8 cellular contexts compared by ENCODE assay signal in the genomic region with DNA sequence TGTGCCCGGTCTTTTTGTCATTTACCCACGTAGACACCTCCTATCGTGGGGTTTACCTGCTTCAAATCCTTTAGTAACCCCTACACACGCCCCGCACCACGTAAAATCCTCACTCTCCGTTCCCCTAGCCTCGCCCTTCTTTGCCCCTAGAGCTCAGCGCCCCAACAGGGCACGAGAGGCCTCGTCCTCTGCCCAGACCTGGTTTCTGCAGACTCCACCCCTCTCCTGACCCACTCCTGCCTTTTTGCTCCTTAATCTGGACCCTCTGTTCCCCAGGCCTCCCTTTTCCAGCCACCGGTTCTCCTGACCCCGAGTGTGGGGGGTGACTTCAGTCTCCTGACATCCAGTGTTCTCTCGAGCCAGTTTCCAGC. TPM values are rescaled to one million over a fixed set of nuclear protein-coding genes. Genes with fewer than 3 reads are reported as not detected.
DNase-seq lines count a peak whose midpoint lies in the region; ATAC-seq and TF ChIP-seq lines count a peak whose summit lies in the region.

No MANE protein-coding gene starts in this region.

- peak overlapping the region; percentile 94 for H3K4me3 Mint-ChIP-seq in HFFc6

- H3K27ac ChIP-seq in left ventricle myocardium inferior (replicated peaks): peak overlapping the region; percentile 84

- H3K36me3 Mint-ChIP-seq in HFFc6 (ENCODE audit: low read depth): peaks cover 82% of the 10 kb centered on the region

- peak overlapping the region; percentile 85 for H3K4me3 ChIP-seq in left ventricle myocardium inferior
- H3K4me3 ChIP-seq in skeletal muscle satellite cell (ENCODE audit: low read length): peak overlapping the region; percentile 93

- H3K27ac Mint-ChIP-seq in HFFc6: peak overlapping the region; percentile 94

- peaks cover 20% of the 10 kb centered on the region for H3K4me1 Mint-ChIP-seq in HFFc6 (ENCODE audit: low read depth)

- ATAC-seq in HG03139 (IDR thresholded peaks at IDR 0.05; ENCODE audit: unreplicated experiment): no peak

- CTCF ChIA-PET in HEK293T (lab: Yijun Ruan, JAX): no interaction called here

- H3K9me3 ChIP-seq in left ventricle myocardium inferior (replicated peaks) (peaks cover 38% of the 10 kb centered on the region), skeletal muscle satellite cell (replicated peaks; ENCODE audit: low read length) (peaks cover 6% of the 10 kb centered on the region)

- H3K27me3 ChIP-seq in left ventricle myocardium inferior (ENCODE audit: low read depth) (no peaks in the 10 kb centered on the region), skeletal muscle satellite cell (ENCODE audit: control insufficient read depth, insufficient read depth, low read length) (no peaks in the 10 kb centered on the region)

- peak overlapping the region; percentile 91 for H3K4me2 ChIP-seq in skeletal muscle satellite cell (ENCODE audit: low read length)

- peak overlapping the region; percentile 95 for H3K9ac ChIP-seq in skeletal muscle satellite cell (ENCODE audit: low read depth, low read length)

- peaks cover 24% of the 10 kb centered on the region for H3K4me1 ChIP-seq in left ventricle myocardium inferior
- H3K4me1 ChIP-seq in skeletal muscle satellite cell (ENCODE audit: control insufficient read depth, insufficient read depth, low read length): peaks cover 14% of the 10 kb centered on the region

- intact Hi-C loops in left ventricle myocardium inferior (cut with micrococcal nuclease): no loop called here

- H3K9me3 Mint-ChIP-seq in HFFc6: peaks cover 64% of the 10 kb centered on the region

- POLR2A ChIA-PET in HEK293T (lab: Yijun Ruan, JAX): no interaction called here

- DNase-seq in COLO668 (lab: John Stamatoyannopoulos, UW; ENCODE audit: unreplicated experiment): peak; percentile 37
- DNase-seq in HFFc6: no peak
- peak; percentile 0 for DNase-seq in activated T-helper 9 cell treated with anti-CD3 and anti-CD28 coated beads, Interleukin-2, amount 50 U/mL, for 16 hours (ENCODE audit: low read depth)
- DNase-seq in left ventricle myocardium inferior: no peak
- DNase-seq in HEK293T (ENCODE audit: extremely low spot score): no peak
- DNase-seq in islet precursor cell: no peak

- no peaks in the 10 kb centered on the region; the same call in 1 of the 2 replicates for H3K27me3 Mint-ChIP-seq in HFFc6 (ENCODE audit: insufficient read depth)

- peaks cover 74% of the 10 kb centered on the region for H3K36me3 ChIP-seq in left ventricle myocardium inferior
- H3K36me3 ChIP-seq in skeletal muscle satellite cell (ENCODE audit: insufficient read depth, low read length): peaks cover 42% of the 10 kb centered on the region

- no peak for TF ChIP-seq CTCF in HFFc6 (IDR thresholded peaks at IDR 0.05)
- no peak for TF ChIP-seq CTCF in left ventricle myocardium inferior (IDR thresholded peaks at IDR 0.05; ENCODE audit: borderline replicate concordance)

TF ChIP-seq in HEK293T, 16 proteins besides CTCF, POLR2A, EP300 and RAD21:
- TF ChIP-seq ELF4 (IDR thresholded peaks at IDR 0.05) (no peak), LEF1 (IDR thresholded peaks at IDR 0.05; ENCODE audit: borderline replicate concordance) (no peak), FOXM1 (IDR thresholded peaks at IDR 0.05; ENCODE audit: borderline replicate concordance) (no peak), FOXA1 (IDR thresholded peaks at IDR 0.05) (no peak), SP1 (IDR thresholded peaks at IDR 0.05) (no peak), CTBP1 (IDR thresholded peaks at IDR 0.05; ENCODE audit: borderline replicate concordance) (no peak), L3MBTL2 (conservative IDR thresholded peaks at IDR 0.05) (no peak), SUZ12 (IDR thresholded peaks at IDR 0.05) (no peak), BHLHE40 (IDR thresholded peaks at IDR 0.05; ENCODE audit: borderline replicate concordance) (no peak), FOXK2 (IDR thresholded peaks at IDR 0.05) (no peak), TARDBP (IDR thresholded peaks at IDR 0.05) (no peak), ARNT (IDR thresholded peaks at IDR 0.05) (no peak), NFRKB (IDR thresholded peaks at IDR 0.05) (no peak), ZNF384 (IDR thresholded peaks at IDR 0.05) (no peak), HDGF (IDR thresholded peaks at IDR 0.05; ENCODE audit: borderline replicate concordance) (no peak)
- TF ChIP-seq, protein P1, sequence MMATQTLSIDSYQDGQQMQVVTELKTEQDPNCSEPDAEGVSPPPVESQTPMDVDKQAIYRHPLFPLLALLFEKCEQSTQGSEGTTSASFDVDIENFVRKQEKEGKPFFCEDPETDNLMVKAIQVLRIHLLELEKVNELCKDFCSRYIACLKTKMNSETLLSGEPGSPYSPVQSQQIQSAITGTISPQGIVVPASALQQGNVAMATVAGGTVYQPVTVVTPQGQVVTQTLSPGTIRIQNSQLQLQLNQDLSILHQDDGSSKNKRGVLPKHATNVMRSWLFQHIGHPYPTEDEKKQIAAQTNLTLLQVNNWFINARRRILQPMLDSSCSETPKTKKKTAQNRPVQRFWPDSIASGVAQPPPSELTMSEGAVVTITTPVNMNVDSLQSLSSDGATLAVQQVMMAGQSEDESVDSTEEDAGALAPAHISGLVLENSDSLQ (IDR thresholded peaks at IDR 0.05): no peak

RNA-seq across cellular contexts. Expression of a gene that starts 0.4 kb away (rescaled TPM):
- total RNA-seq in HFFc6 (2021; fragmentation: NEBNext Ultra II Directional; extraction: Animal tissue kit (Norgen Biotek cat#: 25700)): 10 to 100 TPM in 5 of 6 experiments, 1 to 10 TPM in 1; 9.7 to 21.2 (median 17.5) TPM
- total RNA-seq in left ventricle myocardium inferior: 16.7 TPM
- total RNA-seq in skeletal muscle satellite cell (2012; rRNA removed): 15.5 and 23.8 TPM in 2 replicates

RNA-seq across cellular contexts. Expression of a gene that starts 28.4 kb away (rescaled TPM):
- 10 to 100 TPM in 4 of 6 experiments, 1 to 10 TPM in 2; 7.5 to 21.7 (median 19.5) TPM for total RNA-seq in HFFc6 (2021; fragmentation: NEBNext Ultra II Directional; extraction: Animal tissue kit (Norgen Biotek cat#: 25700))
- total RNA-seq in left ventricle myocardium inferior: 24.7 TPM
- 17.7 and 23.2 TPM in 2 replicates for total RNA-seq in skeletal muscle satellite cell (2012; rRNA removed)

RNA-seq across cellular contexts. Expression of a gene that starts 30.9 kb away (rescaled TPM):
- not detected for total RNA-seq in HFFc6 (2021; fragmentation: NEBNext Ultra II Directional; extraction: Animal tissue kit (Norgen Biotek cat#: 25700))
- 0.44 TPM for total RNA-seq in left ventricle myocardium inferior
- total RNA-seq in skeletal muscle satellite cell (2012; rRNA removed): under 0.01 and 0.44 TPM in 2 replicates

RNA-seq across cellular contexts. Expression of a gene that starts 55.3 kb away (rescaled TPM):
- total RNA-seq in HFFc6 (2021; fragmentation: NEBNext Ultra II Directional; extraction: Animal tissue kit (Norgen Biotek cat#: 25700)): 1 to 10 TPM in 4 of 6 experiments, under 1 TPM in 2; 0.94 to 1.4 (median 1.0) TPM
- total RNA-seq in left ventricle myocardium inferior: 2.4 TPM
- total RNA-seq in skeletal muscle satellite cell (2012; rRNA removed): 2.2 and 3.0 TPM in 2 replicates

Comparison
In these comparisons a context has a peak if more than half of its experiments do, and no peak if none do; other contexts are left out.
1. DNase-seq: peak in COLO668 (single experiment) and activated T-helper 9 cell treated with anti-CD3 and anti-CD28 coated beads, Interleukin-2, amount 50 U/mL, for 16 hours (single experiment); none in HFFc6 (single experiment), left ventricle myocardium inferior (single experiment), HEK293T (single experiment) and islet precursor cell (single experiment).